11 cellular contexts compared by ENCODE assay signal in the genomic region with DNA sequence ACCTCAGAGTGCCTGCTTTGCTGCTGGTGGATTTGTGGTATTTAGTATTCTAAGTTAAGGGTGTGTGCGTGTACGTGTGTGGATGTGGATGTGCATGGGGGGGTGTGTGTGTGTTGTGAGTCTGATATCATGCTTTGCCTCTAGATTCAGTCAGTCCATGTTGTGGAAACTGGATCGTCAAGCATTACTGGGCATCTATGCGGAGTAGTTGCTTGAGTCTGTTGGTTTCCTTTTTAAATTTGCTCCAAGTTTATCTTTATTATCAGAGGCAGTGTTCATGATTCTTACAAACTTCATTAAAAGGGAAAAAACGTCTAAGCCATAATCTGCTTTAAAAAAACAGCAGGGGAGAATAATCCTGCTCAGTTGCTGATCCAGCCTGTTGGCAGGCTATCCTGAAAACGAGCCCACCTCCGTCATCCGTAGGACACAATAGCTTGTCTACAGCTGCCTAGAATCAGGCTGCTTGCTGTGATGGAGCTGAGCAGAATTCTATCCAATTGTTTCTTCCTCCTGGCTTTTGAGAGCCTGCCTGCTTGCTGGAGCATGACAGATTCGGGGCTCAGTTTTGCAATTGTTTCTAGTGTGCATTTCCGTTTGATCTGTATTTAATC. TPM values are rescaled to one million over a fixed set of nuclear protein-coding genes. Genes with fewer than 3 reads are reported as not detected.
DNase-seq lines count a peak whose midpoint lies in the region; ATAC-seq, FAIRE-seq and TF ChIP-seq lines count a peak whose summit lies in the region.
"Had no signal": no experiment of that assay in that cellular context is flagged by ENCODE, and none has a peak within 500 bp of the region (broad histone marks: within the 10 kb centered on the region; RNA-seq: fewer than 3 reads in every experiment).

No MANE protein-coding gene starts in this region.

- no peak for ATAC-seq in HG03565 (IDR thresholded peaks at IDR 0.05; ENCODE audit: unreplicated experiment)

- no peaks in the 10 kb centered on the region for H3K27me3 Mint-ChIP-seq in MCF 10A (ENCODE audit: insufficient read depth, unreplicated experiment)

- CTCF ChIA-PET in MCF 10A (lab: Yijun Ruan, JAX), result no interaction called here

- peak; percentile 68 for DNase-seq in DMS79 (lab: John Stamatoyannopoulos, UW)
- DNase-seq in NCI-H1694 (lab: John Stamatoyannopoulos, UW), result peak; percentile 88
- peak; percentile 61 for DNase-seq in astrocyte of the hippocampus (ENCODE audit: low read depth, low spot score)
- DNase-seq in midbrain (lab: John Stamatoyannopoulos, UW), result peak; percentile 30
- DNase-seq in A172 (ENCODE audit: low spot score), result no peak
- no peak for DNase-seq in urothelium cell line (ENCODE audit: low spot score)
- no peak for DNase-seq in MCF 10A (ENCODE audit: unreplicated experiment)
- DNase-seq: activated T-cell treated with anti-CD3 and anti-CD28 coated beads, Interleukin-2, amount 50 U/mL, for 24 hours; brain microvascular endothelial cell had no signal

- FAIRE-seq in urothelium cell line (lab: Jason Lieb, UNC), result no peak

- no peaks in the 10 kb centered on the region for H3K36me3 Mint-ChIP-seq in MCF 10A (ENCODE audit: insufficient read depth, unreplicated experiment)

- peaks cover 34% of the 10 kb centered on the region for H3K4me1 Mint-ChIP-seq in MCF 10A (ENCODE audit: insufficient read depth, unreplicated experiment)

- no peak overlapping the region for H3K4me3 Mint-ChIP-seq in MCF 10A (ENCODE audit: unreplicated experiment)
- H3K4me3 Mint-ChIP-seq: activated T-cell treated with anti-CD3 and anti-CD28 coated beads, Interleukin-2, amount 50 U/mL, for 24 hours had no signal

- POLR2A ChIA-PET in MCF 10A (lab: Yijun Ruan, JAX), result no interaction called here

- intact Hi-C loops in MCF 10A (cut with micrococcal nuclease), result no loop called here

- no peaks in the 10 kb centered on the region for H3K9me3 Mint-ChIP-seq in MCF 10A (ENCODE audit: unreplicated experiment)
- H3K9me3 Mint-ChIP-seq: activated T-cell treated with anti-CD3 and anti-CD28 coated beads, Interleukin-2, amount 50 U/mL, for 24 hours; nephron had no signal

- H3K27ac Mint-ChIP-seq in MCF 10A (ENCODE audit: low read depth, unreplicated experiment), result no peak overlapping the region
- H3K27ac Mint-ChIP-seq: activated T-cell treated with anti-CD3 and anti-CD28 coated beads, Interleukin-2, amount 50 U/mL, for 24 hours had no signal

- TF ChIP-seq CTCF in MCF 10A (IDR thresholded peaks at IDR 0.05; ENCODE audit: unreplicated experiment), result no peak

- BruUV-seq in MCF 10A (replicated peaks; lab: Mats Ljungman, UMichigan), result no TSS peak

RNA-seq across cellular contexts. Expression of gene SH3RF3, which starts 6.7 kb away (rescaled TPM):
- 2.1 and 3.6 TPM in 2 replicates for total RNA-seq in A172 (2014; rRNA removed; shearing (Covaris generic))
- total RNA-seq in MCF 10A (2022), result 21.0 and 21.7 TPM in 2 replicates

Comparison
In these comparisons a context has a peak if more than half of its experiments do, and no peak if none do; other contexts are left out.
1. DNase-seq: peak in DMS79 (single experiment), NCI-H1694 (single experiment), astrocyte of the hippocampus (single experiment) and midbrain (single experiment); none in A172 (single experiment), urothelium cell line (single experiment) and MCF 10A (single experiment).